In genomic region chr6:51027283-51028065, GRCh38 we compare ENCODE assay signal across 1 cellular context.
A peak's percentile ranks its signal among the peaks of the same experiment; 100 is the strongest.
TF ChIP-seq lines count a peak whose summit lies in the region.

No MANE protein-coding gene starts in this region.

TF ChIP-seq in K562, 482 proteins besides CTCF, POLR2A, EP300 and RAD21 (continued from another document and continues in another):
- TF ChIP-seq, protein P1, sequence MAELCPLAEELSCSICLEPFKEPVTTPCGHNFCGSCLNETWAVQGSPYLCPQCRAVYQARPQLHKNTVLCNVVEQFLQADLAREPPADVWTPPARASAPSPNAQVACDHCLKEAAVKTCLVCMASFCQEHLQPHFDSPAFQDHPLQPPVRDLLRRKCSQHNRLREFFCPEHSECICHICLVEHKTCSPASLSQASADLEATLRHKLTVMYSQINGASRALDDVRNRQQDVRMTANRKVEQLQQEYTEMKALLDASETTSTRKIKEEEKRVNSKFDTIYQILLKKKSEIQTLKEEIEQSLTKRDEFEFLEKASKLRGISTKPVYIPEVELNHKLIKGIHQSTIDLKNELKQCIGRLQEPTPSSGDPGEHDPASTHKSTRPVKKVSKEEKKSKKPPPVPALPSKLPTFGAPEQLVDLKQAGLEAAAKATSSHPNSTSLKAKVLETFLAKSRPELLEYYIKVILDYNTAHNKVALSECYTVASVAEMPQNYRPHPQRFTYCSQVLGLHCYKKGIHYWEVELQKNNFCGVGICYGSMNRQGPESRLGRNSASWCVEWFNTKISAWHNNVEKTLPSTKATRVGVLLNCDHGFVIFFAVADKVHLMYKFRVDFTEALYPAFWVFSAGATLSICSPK (IDR thresholded peaks at IDR 0.05; ENCODE audit: borderline replicate concordance), result no peak
- TF ChIP-seq BRD9 (IDR thresholded peaks at IDR 0.05; ENCODE audit: low read depth, partially characterized antibody) (peak; percentile 52), NR0B1 (IDR thresholded peaks at IDR 0.05; ENCODE audit: partially characterized antibody) (no peak), HMG20B (CRISPR knock-in tag; IDR thresholded peaks at IDR 0.05) (no peak), HNRNPL (IDR thresholded peaks at IDR 0.05; ENCODE audit: low read depth, low read length) (no peak), RBBP5 (IDR thresholded peaks at IDR 0.05; ENCODE audit: borderline replicate concordance, insufficient read depth, low read length, poor library complexity, severe bottlenecking) (no peak), NFIX (CRISPR knock-in tag; IDR thresholded peaks at IDR 0.05; ENCODE audit: low read depth) (no peak), SMAD2 (IDR thresholded peaks at IDR 0.05; ENCODE audit: low read depth, low read length) (no peak), XRCC4 (IDR thresholded peaks at IDR 0.05; ENCODE audit: extremely low read depth, insufficient read depth, insufficient read length) (no peak), SRSF7 (optimal IDR thresholded peaks at IDR 0.05; ENCODE audit: low read depth, low read length) (no peak), BCL6 (CRISPR knock-in tag; IDR thresholded peaks at IDR 0.05) (no peak), CGGBP1 (CRISPR knock-in tag; IDR thresholded peaks at IDR 0.05) (no peak), NUFIP1 (IDR thresholded peaks at IDR 0.05; ENCODE audit: partially characterized antibody) (no peak), SIX5 (IDR thresholded peaks at IDR 0.05; ENCODE audit: borderline replicate concordance in 1 of 2, insufficient read depth in 1 of 2, low read depth in 1 of 2, low read length in 2 of 2) (no peak), ZFPM2 (CRISPR knock-in tag; IDR thresholded peaks at IDR 0.05) (no peak), FOXA1 (IDR thresholded peaks at IDR 0.05; ENCODE audit: borderline replicate concordance) (no peak), RFX7 (CRISPR knock-in tag; IDR thresholded peaks at IDR 0.05) (no peak), NONO (IDR thresholded peaks at IDR 0.05; ENCODE audit: low read depth in 2 of 2, low read length in 1 of 2) (no peak), FOXM1 (IDR thresholded peaks at IDR 0.05; ENCODE audit: low read depth) (no peak), FOXM1 (CRISPR knock-in tag; IDR thresholded peaks at IDR 0.05; ENCODE audit: low read depth) (no peak), ERF (CRISPR knock-in tag; IDR thresholded peaks at IDR 0.05) (no peak), E2F4 (CRISPR knock-in tag; IDR thresholded peaks at IDR 0.05; ENCODE audit: low read depth) (no peak), BCOR (IDR thresholded peaks at IDR 0.05) (no peak), ZNF277 (CRISPR knock-in tag; IDR thresholded peaks at IDR 0.05; ENCODE audit: borderline replicate concordance) (no peak), PTTG1 (tag; IDR thresholded peaks at IDR 0.05; ENCODE audit: low read depth) (no peak), PTBP1 (IDR thresholded peaks at IDR 0.05; ENCODE audit: low read depth, low read length) (no peak), PHTF2 (CRISPR knock-in tag; IDR thresholded peaks at IDR 0.05) (no peak), RNF219 (CRISPR knock-in tag; IDR thresholded peaks at IDR 0.05) (no peak), ETS2 (tag; IDR thresholded peaks at IDR 0.05; ENCODE audit: borderline replicate concordance, poor library complexity, severe bottlenecking) (no peak), GATAD2B (IDR thresholded peaks at IDR 0.05; ENCODE audit: borderline replicate concordance) (no peak), HMG20A (CRISPR knock-in tag; conservative IDR thresholded peaks at IDR 0.05) (no peak), CBFA2T2 (conservative IDR thresholded peaks at IDR 0.05) (peak; percentile 40; the same call in 1 of the 2 replicates), ZKSCAN1 (IDR thresholded peaks at IDR 0.05; ENCODE audit: low read depth, low read length) (no peak), SAFB (IDR thresholded peaks at IDR 0.05; ENCODE audit: borderline replicate concordance, low read depth, low read length) (no peak), RAD51 (IDR thresholded peaks at IDR 0.05; ENCODE audit: borderline replicate concordance, low read depth) (no peak), ZKSCAN8 (CRISPR knock-in tag; IDR thresholded peaks at IDR 0.05) (no peak)
- TF ChIP-seq, protein P2, sequence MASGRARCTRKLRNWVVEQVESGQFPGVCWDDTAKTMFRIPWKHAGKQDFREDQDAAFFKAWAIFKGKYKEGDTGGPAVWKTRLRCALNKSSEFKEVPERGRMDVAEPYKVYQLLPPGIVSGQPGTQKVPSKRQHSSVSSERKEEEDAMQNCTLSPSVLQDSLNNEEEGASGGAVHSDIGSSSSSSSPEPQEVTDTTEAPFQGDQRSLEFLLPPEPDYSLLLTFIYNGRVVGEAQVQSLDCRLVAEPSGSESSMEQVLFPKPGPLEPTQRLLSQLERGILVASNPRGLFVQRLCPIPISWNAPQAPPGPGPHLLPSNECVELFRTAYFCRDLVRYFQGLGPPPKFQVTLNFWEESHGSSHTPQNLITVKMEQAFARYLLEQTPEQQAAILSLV (tag; IDR thresholded peaks at IDR 0.05), result no peak
- TF ChIP-seq, protein P3, sequence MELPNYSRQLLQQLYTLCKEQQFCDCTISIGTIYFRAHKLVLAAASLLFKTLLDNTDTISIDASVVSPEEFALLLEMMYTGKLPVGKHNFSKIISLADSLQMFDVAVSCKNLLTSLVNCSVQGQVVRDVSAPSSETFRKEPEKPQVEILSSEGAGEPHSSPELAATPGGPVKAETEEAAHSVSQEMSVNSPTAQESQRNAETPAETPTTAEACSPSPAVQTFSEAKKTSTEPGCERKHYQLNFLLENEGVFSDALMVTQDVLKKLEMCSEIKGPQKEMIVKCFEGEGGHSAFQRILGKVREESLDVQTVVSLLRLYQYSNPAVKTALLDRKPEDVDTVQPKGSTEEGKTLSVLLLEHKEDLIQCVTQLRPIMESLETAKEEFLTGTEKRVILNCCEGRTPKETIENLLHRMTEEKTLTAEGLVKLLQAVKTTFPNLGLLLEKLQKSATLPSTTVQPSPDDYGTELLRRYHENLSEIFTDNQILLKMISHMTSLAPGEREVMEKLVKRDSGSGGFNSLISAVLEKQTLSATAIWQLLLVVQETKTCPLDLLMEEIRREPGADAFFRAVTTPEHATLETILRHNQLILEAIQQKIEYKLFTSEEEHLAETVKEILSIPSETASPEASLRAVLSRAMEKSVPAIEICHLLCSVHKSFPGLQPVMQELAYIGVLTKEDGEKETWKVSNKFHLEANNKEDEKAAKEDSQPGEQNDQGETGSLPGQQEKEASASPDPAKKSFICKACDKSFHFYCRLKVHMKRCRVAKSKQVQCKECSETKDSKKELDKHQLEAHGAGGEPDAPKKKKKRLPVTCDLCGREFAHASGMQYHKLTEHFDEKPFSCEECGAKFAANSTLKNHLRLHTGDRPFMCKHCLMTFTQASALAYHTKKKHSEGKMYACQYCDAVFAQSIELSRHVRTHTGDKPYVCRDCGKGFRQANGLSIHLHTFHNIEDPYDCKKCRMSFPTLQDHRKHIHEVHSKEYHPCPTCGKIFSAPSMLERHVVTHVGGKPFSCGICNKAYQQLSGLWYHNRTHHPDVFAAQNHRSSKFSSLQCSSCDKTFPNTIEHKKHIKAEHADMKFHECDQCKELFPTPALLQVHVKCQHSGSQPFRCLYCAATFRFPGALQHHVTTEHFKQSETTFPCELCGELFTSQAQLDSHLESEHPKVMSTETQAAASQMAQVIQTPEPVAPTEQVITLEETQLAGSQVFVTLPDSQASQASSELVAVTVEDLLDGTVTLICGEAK (IDR thresholded peaks at IDR 0.05), result no peak
- TF ChIP-seq, protein P3 (CRISPR knock-in tag; IDR thresholded peaks at IDR 0.05), result no peak
- TF ChIP-seq, protein P4, sequence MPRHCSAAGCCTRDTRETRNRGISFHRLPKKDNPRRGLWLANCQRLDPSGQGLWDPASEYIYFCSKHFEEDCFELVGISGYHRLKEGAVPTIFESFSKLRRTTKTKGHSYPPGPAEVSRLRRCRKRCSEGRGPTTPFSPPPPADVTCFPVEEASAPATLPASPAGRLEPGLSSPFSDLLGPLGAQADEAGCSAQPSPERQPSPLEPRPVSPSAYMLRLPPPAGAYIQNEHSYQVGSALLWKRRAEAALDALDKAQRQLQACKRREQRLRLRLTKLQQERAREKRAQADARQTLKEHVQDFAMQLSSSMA (CRISPR knock-in tag; IDR thresholded peaks at IDR 0.05), result no peak
- TF ChIP-seq, protein P5, sequence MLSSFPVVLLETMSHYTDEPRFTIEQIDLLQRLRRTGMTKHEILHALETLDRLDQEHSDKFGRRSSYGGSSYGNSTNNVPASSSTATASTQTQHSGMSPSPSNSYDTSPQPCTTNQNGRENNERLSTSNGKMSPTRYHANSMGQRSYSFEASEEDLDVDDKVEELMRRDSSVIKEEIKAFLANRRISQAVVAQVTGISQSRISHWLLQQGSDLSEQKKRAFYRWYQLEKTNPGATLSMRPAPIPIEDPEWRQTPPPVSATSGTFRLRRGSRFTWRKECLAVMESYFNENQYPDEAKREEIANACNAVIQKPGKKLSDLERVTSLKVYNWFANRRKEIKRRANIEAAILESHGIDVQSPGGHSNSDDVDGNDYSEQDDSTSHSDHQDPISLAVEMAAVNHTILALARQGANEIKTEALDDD (IDR thresholded peaks at IDR 0.05), result no peak
